ENCODE assay signal across 38 cellular contexts in the genomic region with DNA sequence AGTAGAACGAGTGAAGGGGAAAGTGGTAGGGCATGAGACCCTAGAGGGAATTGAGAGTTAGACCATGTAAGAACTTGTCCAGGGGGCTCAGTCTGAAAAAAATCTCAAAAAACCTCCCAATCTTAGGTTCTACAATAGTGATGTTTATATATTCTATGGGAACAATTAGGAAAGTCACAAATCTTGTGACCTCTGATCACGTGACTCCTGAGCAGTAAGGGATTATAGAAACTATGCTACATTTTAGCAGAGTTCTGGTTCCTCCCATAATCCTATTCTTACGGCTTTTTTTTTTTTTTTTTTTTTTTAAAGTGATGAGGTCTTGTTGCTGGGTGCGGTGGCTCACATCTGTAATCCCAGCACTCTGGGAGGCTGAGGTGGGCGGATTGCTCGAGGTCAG.
"Had no signal": no experiment of that assay in that cellular context is flagged by ENCODE, and none has a peak within 500 bp of the region (broad histone marks: within the 10 kb centered on the region; RNA-seq: fewer than 3 reads in every experiment).

No MANE protein-coding gene starts in this region.

- H3K9me3 ChIP-seq: ascending aorta had no signal

- H3K4me1 Mint-ChIP-seq: activated naive CD4-positive, alpha-beta T cell treated with anti-CD3 and anti-CD28 coated beads, Interleukin-2, amount 50 U/mL, for 24 hours; central memory CD8-positive, alpha-beta T cell had no signal

- H3K27ac Mint-ChIP-seq: activated CD4-positive, alpha-beta memory T cell treated with anti-CD3 and anti-CD28 coated beads, Interleukin-2, amount 10 ng/mL, durations not matched to agents 7 days and 5 days; activated CD4-positive, alpha-beta T cell treated with anti-CD3 and anti-CD28 coated beads for 36 hours; activated CD4-positive, alpha-beta T cell treated with anti-CD3 and anti-CD28 coated beads, Interleukin-2, amount 10 ng/mL, durations not matched to agents 7 days and 5 days; activated CD8-positive, alpha-beta memory T cell treated with anti-CD3 and anti-CD28 coated beads, Interleukin-2, amount 10 ng/mL, durations not matched to agents 7 days and 5 days; activated CD8-positive, alpha-beta T cell treated with anti-CD3 and anti-CD28 coated beads, Interleukin-2, amount 10 ng/mL, durations not matched to agents 7 days and 5 days; activated naive CD4-positive, alpha-beta T cell treated with anti-CD3 and anti-CD28 coated beads, Interleukin-2, amount 10 ng/mL, durations not matched to agents 7 days and 5 days; activated naive CD4-positive, alpha-beta T cell treated with anti-CD3 and anti-CD28 coated beads, Interleukin-2, amount 50 U/mL, for 24 hours; activated naive CD8-positive, alpha-beta T cell; activated naive CD8-positive, alpha-beta T cell treated with anti-CD3 and anti-CD28 coated beads, Interleukin-2, amount 10 ng/mL, durations not matched to agents 7 days and 5 days; activated naive CD8-positive, alpha-beta T cell treated with anti-CD3 and anti-CD28 coated beads, Interleukin-2, amount 50 U/mL, for 24 hours; activated T-cell treated with anti-CD3 and anti-CD28 coated beads, Interleukin-2, amount 50 U/mL, for 24 hours; activated T-helper 2 cell treated with anti-CD3 and anti-CD28 coated beads, Interferon-gamma antibody, Interleukin-2, Interleukin-4, amounts not matched to agents 10 μg/mL and 5 μg/mL and 100 μg/mL, durations not matched to agents 14 hours and 24 hours and 36 hours; T-helper 1 cell treated with Interleukin-12 subunit alpha and Interleukin-12 subunit beta and Interleukin-4 antibody, amounts not matched to agents 30 μg/mL and 1 μg/mL, for 36 hours; T-helper 2 cell treated with Interferon-gamma antibody and Interleukin-4, amounts not matched to agents 5 μg/mL and 100 μg/mL, for 36 hours; WTC11 had no signal

- H3K36me3 ChIP-seq: ascending aorta, cardiac muscle cell, WERI-Rb-1 had no signal

- H3K27me3 Mint-ChIP-seq: activated CD4-positive, alpha-beta memory T cell treated with anti-CD3 and anti-CD28 coated beads, Interleukin-2, amount 10 ng/mL, durations not matched to agents 7 days and 5 days; activated CD4-positive, alpha-beta T cell treated with anti-CD3 and anti-CD28 coated beads for 36 hours; activated CD4-positive, alpha-beta T cell treated with anti-CD3 and anti-CD28 coated beads, Interleukin-2, amount 10 ng/mL, durations not matched to agents 7 days and 5 days; activated CD8-positive, alpha-beta memory T cell treated with anti-CD3 and anti-CD28 coated beads, Interleukin-2, amount 10 ng/mL, durations not matched to agents 7 days and 5 days; activated naive CD4-positive, alpha-beta T cell treated with anti-CD3 and anti-CD28 coated beads, Interleukin-2, amount 10 ng/mL, durations not matched to agents 7 days and 5 days; activated naive CD4-positive, alpha-beta T cell treated with anti-CD3 and anti-CD28 coated beads, Interleukin-2, amount 50 U/mL, for 24 hours; activated naive CD8-positive, alpha-beta T cell; activated naive CD8-positive, alpha-beta T cell treated with anti-CD3 and anti-CD28 coated beads, Interleukin-2, amount 10 ng/mL, durations not matched to agents 7 days and 5 days; activated naive CD8-positive, alpha-beta T cell treated with anti-CD3 and anti-CD28 coated beads, Interleukin-2, amount 50 U/mL, for 24 hours; activated T-cell treated with anti-CD3 and anti-CD28 coated beads, Interleukin-2, amount 50 U/mL, for 24 hours; central memory CD8-positive, alpha-beta T cell had no signal

- H3K36me3 Mint-ChIP-seq: activated CD8-positive, alpha-beta memory T cell treated with anti-CD3 and anti-CD28 coated beads, Interleukin-2, amount 10 ng/mL, durations not matched to agents 7 days and 5 days; activated naive CD4-positive, alpha-beta T cell treated with anti-CD3 and anti-CD28 coated beads, Interleukin-2, amount 10 ng/mL, durations not matched to agents 7 days and 5 days; activated naive CD8-positive, alpha-beta T cell treated with anti-CD3 and anti-CD28 coated beads, Interleukin-2, amount 10 ng/mL, durations not matched to agents 7 days and 5 days; brain; WTC11 had no signal

- ATAC-seq: activated CD4-positive, alpha-beta T cell treated with anti-CD3 and anti-CD28 coated beads for 36 hours; activated CD4-positive, CD25-positive, alpha-beta regulatory T cell treated with anti-CD3 and anti-CD28 coated beads, Interleukin-2, amount 50 U/mL, for 24 hours; activated CD8-positive, alpha-beta memory T cell treated with anti-CD3 and anti-CD28 coated beads, Interleukin-2, amount 10 ng/mL, durations not matched to agents 7 days and 5 days; activated CD8-positive, alpha-beta T cell treated with anti-CD3 and anti-CD28 coated beads, Interleukin-2, amount 10 ng/mL, durations not matched to agents 7 days and 5 days; activated naive CD8-positive, alpha-beta T cell treated with anti-CD3 and anti-CD28 coated beads, Interleukin-2, amount 50 U/mL, for 24 hours; WTC11 had no signal

- H3K9me3 Mint-ChIP-seq: activated CD4-positive, alpha-beta memory T cell treated with anti-CD3 and anti-CD28 coated beads, Interleukin-2, amount 10 ng/mL, durations not matched to agents 7 days and 5 days; activated CD4-positive, alpha-beta T cell treated with anti-CD3 and anti-CD28 coated beads, Interleukin-2, amount 10 ng/mL, durations not matched to agents 7 days and 5 days; activated naive CD4-positive, alpha-beta T cell treated with anti-CD3 and anti-CD28 coated beads, Interleukin-2, amount 10 ng/mL, durations not matched to agents 7 days and 5 days; activated naive CD4-positive, alpha-beta T cell treated with anti-CD3 and anti-CD28 coated beads, Interleukin-2, amount 50 U/mL, for 24 hours; activated naive CD8-positive, alpha-beta T cell treated with anti-CD3 and anti-CD28 coated beads, Interleukin-2, amount 10 ng/mL, durations not matched to agents 7 days and 5 days; activated naive CD8-positive, alpha-beta T cell treated with anti-CD3 and anti-CD28 coated beads, Interleukin-2, amount 50 U/mL, for 24 hours; activated T-cell treated with anti-CD3 and anti-CD28 coated beads, Interleukin-2, amount 50 U/mL, for 24 hours; activated T-helper 2 cell treated with anti-CD3 and anti-CD28 coated beads, Interferon-gamma antibody, Interleukin-2, Interleukin-4, amounts not matched to agents 10 μg/mL and 5 μg/mL and 100 μg/mL, durations not matched to agents 14 hours and 24 hours and 36 hours; brain; central memory CD8-positive, alpha-beta T cell; T-helper 1 cell treated with Interleukin-12 subunit alpha and Interleukin-12 subunit beta and Interleukin-4 antibody, amounts not matched to agents 30 μg/mL and 1 μg/mL, for 36 hours; T-helper 2 cell treated with Interferon-gamma antibody and Interleukin-4, amounts not matched to agents 5 μg/mL and 100 μg/mL, for 36 hours; WTC11 had no signal

- H3K27ac ChIP-seq: ascending aorta, cardiac muscle cell, WERI-Rb-1 had no signal

- H3K4me3 Mint-ChIP-seq: activated CD4-positive, alpha-beta memory T cell treated with anti-CD3 and anti-CD28 coated beads, Interleukin-2, amount 10 ng/mL, durations not matched to agents 7 days and 5 days; activated CD4-positive, alpha-beta T cell treated with anti-CD3 and anti-CD28 coated beads for 36 hours; activated CD4-positive, alpha-beta T cell treated with anti-CD3 and anti-CD28 coated beads, Interleukin-2, amount 10 ng/mL, durations not matched to agents 7 days and 5 days; activated CD8-positive, alpha-beta memory T cell treated with anti-CD3 and anti-CD28 coated beads, Interleukin-2, amount 10 ng/mL, durations not matched to agents 7 days and 5 days; activated CD8-positive, alpha-beta T cell treated with anti-CD3 and anti-CD28 coated beads, Interleukin-2, amount 10 ng/mL, durations not matched to agents 7 days and 5 days; activated naive CD4-positive, alpha-beta T cell treated with anti-CD3 and anti-CD28 coated beads, Interleukin-2, amount 10 ng/mL, durations not matched to agents 7 days and 5 days; activated naive CD4-positive, alpha-beta T cell treated with anti-CD3 and anti-CD28 coated beads, Interleukin-2, amount 50 U/mL, for 24 hours; activated naive CD8-positive, alpha-beta T cell; activated naive CD8-positive, alpha-beta T cell treated with anti-CD3 and anti-CD28 coated beads, Interleukin-2, amount 10 ng/mL, durations not matched to agents 7 days and 5 days; activated naive CD8-positive, alpha-beta T cell treated with anti-CD3 and anti-CD28 coated beads, Interleukin-2, amount 50 U/mL, for 24 hours; activated T-cell treated with anti-CD3 and anti-CD28 coated beads, Interleukin-2, amount 50 U/mL, for 24 hours; brain; central memory CD8-positive, alpha-beta T cell; T-helper 1 cell treated with Interleukin-12 subunit alpha and Interleukin-12 subunit beta and Interleukin-4 antibody, amounts not matched to agents 30 μg/mL and 1 μg/mL, for 36 hours; T-helper 2 cell treated with Interferon-gamma antibody and Interleukin-4, amounts not matched to agents 5 μg/mL and 100 μg/mL, for 36 hours; WTC11 had no signal

- DNase-seq: activated CD4-positive, alpha-beta memory T cell treated with anti-CD3 and anti-CD28 coated beads, Interleukin-2, amount 10 ng/mL, durations not matched to agents 7 days and 5 days; activated CD4-positive, alpha-beta T cell treated with anti-CD3 and anti-CD28 coated beads for 1 hour; activated CD4-positive, alpha-beta T cell treated with anti-CD3 and anti-CD28 coated beads for 36 hours; activated CD4-positive, alpha-beta T cell treated with anti-CD3 and anti-CD28 coated beads for 48 hours; activated CD4-positive, alpha-beta T cell treated with anti-CD3 and anti-CD28 coated beads, Interleukin-2, amount 10 ng/mL, durations not matched to agents 7 days and 5 days; activated CD4-positive, alpha-beta T cell treated with anti-CD3 and anti-CD28 coated beads, Interleukin-2, amount 50 U/mL, for 48 hours; activated CD4-positive, CD25-positive, alpha-beta regulatory T cell; activated CD8-positive, alpha-beta memory T cell treated with anti-CD3 and anti-CD28 coated beads for 24 hours; activated CD8-positive, alpha-beta memory T cell treated with anti-CD3 and anti-CD28 coated beads, Interleukin-2, amount 10 ng/mL, durations not matched to agents 7 days and 5 days; activated CD8-positive, alpha-beta memory T cell treated with anti-CD3 and anti-CD28 coated beads, Interleukin-2, amount 50 U/mL, for 48 hours; activated CD8-positive, alpha-beta T cell treated with anti-CD3 and anti-CD28 coated beads, Interleukin-2, amount 10 ng/mL, durations not matched to agents 7 days and 5 days; activated effector memory CD4-positive, alpha-beta T cell treated with Interleukin-2 at 50 U/mL for 16 hours; activated gamma-delta T cell; activated naive CD4-positive, alpha-beta T cell treated with anti-CD3 and anti-CD28 coated beads, Interleukin-2, amount 10 ng/mL, durations not matched to agents 7 days and 5 days; activated naive CD4-positive, alpha-beta T cell treated with Interleukin-2 at 50 U/mL for 16 hours; activated naive CD8-positive, alpha-beta T cell treated with anti-CD3 and anti-CD28 coated beads, Interleukin-2, amount 10 ng/mL, durations not matched to agents 7 days and 5 days; activated naive CD8-positive, alpha-beta T cell treated with anti-CD3 and anti-CD28 coated beads, Interleukin-2, amount 50 U/mL, for 24 hours; activated T-cell treated with anti-CD3 and anti-CD28 coated beads, Interleukin-2, amount 50 U/mL, for 24 hours; activated T-cell treated with anti-CD3 and anti-CD28 coated beads, Interleukin-2, amount 50 U/mL, for 48 hours; amygdala; anterior cingulate cortex; caudate nucleus; cerebellar nuclear complex; T-helper 1 cell; T-helper 2 cell; T-helper 9 cell; WERI-Rb-1 had no signal

- H3K4me3 ChIP-seq: ascending aorta, cardiac muscle cell had no signal

- H3K27me3 ChIP-seq: ascending aorta, cardiac muscle cell had no signal
